ENCODE assay signal across 8 cellular contexts in the genomic region with DNA sequence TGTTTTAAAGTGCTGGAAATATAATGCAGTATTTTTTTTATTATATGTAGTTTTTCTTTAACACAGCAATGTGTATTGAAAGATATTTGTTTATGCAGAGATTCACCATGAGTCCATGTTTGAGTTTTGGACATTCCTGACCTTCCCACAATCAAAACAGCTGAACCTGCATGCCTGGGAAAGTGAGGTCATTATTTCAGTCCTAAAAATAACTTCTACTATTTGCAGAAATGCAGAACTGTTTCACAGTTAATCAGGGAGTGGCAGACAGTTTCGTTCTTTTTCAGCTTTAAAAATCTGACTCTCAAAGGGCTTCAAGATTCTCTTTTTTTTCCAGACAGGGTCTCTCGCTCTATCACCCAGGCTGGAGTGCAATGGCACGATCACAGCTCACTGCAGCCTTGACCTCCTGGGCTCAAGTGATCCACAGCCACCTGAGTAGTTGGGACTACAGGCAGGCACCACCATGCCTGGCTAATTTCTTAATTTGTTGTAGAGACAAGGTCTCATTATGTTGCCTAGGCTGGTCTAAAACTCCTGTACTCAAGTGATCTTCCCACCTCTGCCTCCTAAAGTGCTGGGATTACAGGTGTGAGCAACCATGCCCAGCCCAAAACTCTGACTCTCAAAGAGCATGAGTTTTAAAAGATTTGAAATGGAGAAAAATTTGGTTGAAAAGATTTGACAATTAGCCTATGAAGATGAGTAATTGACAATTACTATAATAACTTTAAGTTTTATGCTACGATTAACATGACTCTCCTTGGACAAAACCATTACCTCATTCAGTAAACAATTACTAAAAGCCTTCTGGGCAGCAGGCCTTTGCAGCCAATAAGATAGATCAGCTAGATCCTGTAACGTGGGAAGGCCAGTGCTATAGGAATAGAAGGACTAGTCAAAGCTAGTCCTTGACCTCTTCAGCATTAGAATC.
A peak's percentile ranks its signal among the peaks of the same experiment; 100 is the strongest.
DNase-seq lines count a peak whose midpoint lies in the region; ATAC-seq and TF ChIP-seq lines count a peak whose summit lies in the region.

No MANE protein-coding gene starts in this region.

- TF ChIP-seq CTCF in epithelial cell of esophagus (IDR thresholded peaks at IDR 0.05; ENCODE audit: insufficient read depth, low read depth, low read length, missing control alignments) (no peak), parathyroid adenoma (IDR thresholded peaks at IDR 0.05) (no peak)

- H3K4me1 ChIP-seq in parathyroid adenoma: peaks cover 10% of the 10 kb centered on the region

- H3K27ac ChIP-seq in parathyroid adenoma: peak overlapping the region; percentile 37

- no peak overlapping the region for H3K9ac ChIP-seq in parathyroid adenoma

- no peaks in the 10 kb centered on the region for H3K27me3 ChIP-seq in parathyroid adenoma (ENCODE audit: control insufficient read depth, insufficient read depth, low read length)

- H3K4me2 ChIP-seq in parathyroid adenoma (ENCODE audit: low read length): peak overlapping the region; percentile 63

- ATAC-seq in HG03469 (IDR thresholded peaks at IDR 0.05; ENCODE audit: unreplicated experiment) (no peak), GM21825 (IDR thresholded peaks at IDR 0.05; ENCODE audit: unreplicated experiment) (no peak)

- DNase-seq in EL: peak; percentile 82
- DNase-seq in NCI-H2196 treated with DMSO at 0.1 percent for 48 hours (lab: John Stamatoyannopoulos, UW; ENCODE audit: unreplicated experiment): peak; percentile 24
- DNase-seq in epithelial cell of esophagus (ENCODE audit: low read depth): peak; percentile 90
- DNase-seq in GM19238 (ENCODE audit: insufficient read length, low spot score): no peak
- no peak for DNase-seq in stimulated activated CD4-positive, alpha-beta T cell treated with anti-CD3 and anti-CD28 coated beads, Interleukin-4, amount 100 ng/mL, for 24 hours

- H3K79me2 ChIP-seq in parathyroid adenoma: peaks cover 17% of the 10 kb centered on the region

- no peaks in the 10 kb centered on the region for H3K9me3 ChIP-seq in parathyroid adenoma (ENCODE audit: control insufficient read depth, low read length)

- no peak overlapping the region for H2AFZ ChIP-seq in parathyroid adenoma

- H3K36me3 ChIP-seq in parathyroid adenoma (ENCODE audit: control insufficient read depth, insufficient read depth, low read length): no peaks in the 10 kb centered on the region

- H3K4me3 ChIP-seq in epithelial cell of esophagus (ENCODE audit: low read length) (no peak overlapping the region), parathyroid adenoma (ENCODE audit: low read depth, low read length) (peak overlapping the region; percentile 43)

Comparison
In these comparisons a context has a peak if more than half of its experiments do, and no peak if none do; other contexts are left out.
1. DNase-seq: peak in EL (single experiment), NCI-H2196 treated with DMSO at 0.1 percent for 48 hours (single experiment) and epithelial cell of esophagus (single experiment); none in GM19238 (single experiment) and stimulated activated CD4-positive, alpha-beta T cell treated with anti-CD3 and anti-CD28 coated beads, Interleukin-4, amount 100 ng/mL, for 24 hours (single experiment).